1 cellular context compared by ENCODE assay signal in the genomic region with DNA sequence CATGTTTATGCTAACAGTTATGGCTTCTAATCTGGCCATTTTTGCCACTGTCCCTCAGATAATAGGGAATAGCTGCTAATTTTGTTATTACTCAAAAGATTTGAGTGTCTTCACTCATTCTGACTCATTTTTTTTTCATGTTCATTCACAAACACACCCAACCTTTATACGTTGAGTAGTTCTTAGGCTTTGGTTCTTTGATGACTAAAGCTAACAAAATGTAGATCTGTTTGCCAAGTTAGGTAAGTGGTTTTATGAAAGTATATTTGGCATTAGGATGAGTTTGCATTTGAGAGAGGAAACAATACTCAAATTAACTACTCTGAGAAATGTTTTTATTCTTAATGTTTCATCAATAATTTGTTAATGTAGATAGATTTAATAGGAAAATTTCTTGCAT.
TF ChIP-seq lines count a peak whose summit lies in the region.

No MANE protein-coding gene starts in this region.

TF ChIP-seq in HepG2, 621 proteins besides CTCF, POLR2A, EP300 and RAD21:
- 0 out of 2 replicates have a peak, but pooled peaks have one; percentile 14 for TF ChIP-seq FOXA3 (CRISPR knock-in tag; IDR thresholded peaks at IDR 0.05)
- TF ChIP-seq, protein P1, sequence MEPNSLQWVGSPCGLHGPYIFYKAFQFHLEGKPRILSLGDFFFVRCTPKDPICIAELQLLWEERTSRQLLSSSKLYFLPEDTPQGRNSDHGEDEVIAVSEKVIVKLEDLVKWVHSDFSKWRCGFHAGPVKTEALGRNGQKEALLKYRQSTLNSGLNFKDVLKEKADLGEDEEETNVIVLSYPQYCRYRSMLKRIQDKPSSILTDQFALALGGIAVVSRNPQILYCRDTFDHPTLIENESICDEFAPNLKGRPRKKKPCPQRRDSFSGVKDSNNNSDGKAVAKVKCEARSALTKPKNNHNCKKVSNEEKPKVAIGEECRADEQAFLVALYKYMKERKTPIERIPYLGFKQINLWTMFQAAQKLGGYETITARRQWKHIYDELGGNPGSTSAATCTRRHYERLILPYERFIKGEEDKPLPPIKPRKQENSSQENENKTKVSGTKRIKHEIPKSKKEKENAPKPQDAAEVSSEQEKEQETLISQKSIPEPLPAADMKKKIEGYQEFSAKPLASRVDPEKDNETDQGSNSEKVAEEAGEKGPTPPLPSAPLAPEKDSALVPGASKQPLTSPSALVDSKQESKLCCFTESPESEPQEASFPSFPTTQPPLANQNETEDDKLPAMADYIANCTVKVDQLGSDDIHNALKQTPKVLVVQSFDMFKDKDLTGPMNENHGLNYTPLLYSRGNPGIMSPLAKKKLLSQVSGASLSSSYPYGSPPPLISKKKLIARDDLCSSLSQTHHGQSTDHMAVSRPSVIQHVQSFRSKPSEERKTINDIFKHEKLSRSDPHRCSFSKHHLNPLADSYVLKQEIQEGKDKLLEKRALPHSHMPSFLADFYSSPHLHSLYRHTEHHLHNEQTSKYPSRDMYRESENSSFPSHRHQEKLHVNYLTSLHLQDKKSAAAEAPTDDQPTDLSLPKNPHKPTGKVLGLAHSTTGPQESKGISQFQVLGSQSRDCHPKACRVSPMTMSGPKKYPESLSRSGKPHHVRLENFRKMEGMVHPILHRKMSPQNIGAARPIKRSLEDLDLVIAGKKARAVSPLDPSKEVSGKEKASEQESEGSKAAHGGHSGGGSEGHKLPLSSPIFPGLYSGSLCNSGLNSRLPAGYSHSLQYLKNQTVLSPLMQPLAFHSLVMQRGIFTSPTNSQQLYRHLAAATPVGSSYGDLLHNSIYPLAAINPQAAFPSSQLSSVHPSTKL (CRISPR knock-in tag; IDR thresholded peaks at IDR 0.05): peak; percentile 26; the same call in 1 of the 2 replicates
- TF ChIP-seq, protein P2, sequence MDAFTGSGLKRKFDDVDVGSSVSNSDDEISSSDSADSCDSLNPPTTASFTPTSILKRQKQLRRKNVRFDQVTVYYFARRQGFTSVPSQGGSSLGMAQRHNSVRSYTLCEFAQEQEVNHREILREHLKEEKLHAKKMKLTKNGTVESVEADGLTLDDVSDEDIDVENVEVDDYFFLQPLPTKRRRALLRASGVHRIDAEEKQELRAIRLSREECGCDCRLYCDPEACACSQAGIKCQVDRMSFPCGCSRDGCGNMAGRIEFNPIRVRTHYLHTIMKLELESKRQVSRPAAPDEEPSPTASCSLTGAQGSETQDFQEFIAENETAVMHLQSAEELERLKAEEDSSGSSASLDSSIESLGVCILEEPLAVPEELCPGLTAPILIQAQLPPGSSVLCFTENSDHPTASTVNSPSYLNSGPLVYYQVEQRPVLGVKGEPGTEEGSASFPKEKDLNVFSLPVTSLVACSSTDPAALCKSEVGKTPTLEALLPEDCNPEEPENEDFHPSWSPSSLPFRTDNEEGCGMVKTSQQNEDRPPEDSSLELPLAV (CRISPR knock-in tag; conservative IDR thresholded peaks at IDR 0.05; ENCODE audit: low read depth): no peak
- 0 out of 2 replicates have a peak, but pooled peaks have one; percentile 19 for TF ChIP-seq SAP130 (CRISPR knock-in tag; IDR thresholded peaks at IDR 0.05; ENCODE audit: low read depth)
- no peak for TF ChIP-seq SMAD3 (CRISPR knock-in tag; IDR thresholded peaks at IDR 0.05)
- no peak for TF ChIP-seq SOX13 (IDR thresholded peaks at IDR 0.05)
- peak in 1 of 2 experiments; percentile 22; a peak in 1 of 4 replicates for TF ChIP-seq SOX13 (CRISPR knock-in tag; conservative IDR thresholded peaks at IDR 0.05 in 1 of 2, IDR thresholded peaks at IDR 0.05 in 1 of 2)
- no peak for TF ChIP-seq ZNF713 (CRISPR knock-in tag; IDR thresholded peaks at IDR 0.05)
- TF ChIP-seq, protein P3, sequence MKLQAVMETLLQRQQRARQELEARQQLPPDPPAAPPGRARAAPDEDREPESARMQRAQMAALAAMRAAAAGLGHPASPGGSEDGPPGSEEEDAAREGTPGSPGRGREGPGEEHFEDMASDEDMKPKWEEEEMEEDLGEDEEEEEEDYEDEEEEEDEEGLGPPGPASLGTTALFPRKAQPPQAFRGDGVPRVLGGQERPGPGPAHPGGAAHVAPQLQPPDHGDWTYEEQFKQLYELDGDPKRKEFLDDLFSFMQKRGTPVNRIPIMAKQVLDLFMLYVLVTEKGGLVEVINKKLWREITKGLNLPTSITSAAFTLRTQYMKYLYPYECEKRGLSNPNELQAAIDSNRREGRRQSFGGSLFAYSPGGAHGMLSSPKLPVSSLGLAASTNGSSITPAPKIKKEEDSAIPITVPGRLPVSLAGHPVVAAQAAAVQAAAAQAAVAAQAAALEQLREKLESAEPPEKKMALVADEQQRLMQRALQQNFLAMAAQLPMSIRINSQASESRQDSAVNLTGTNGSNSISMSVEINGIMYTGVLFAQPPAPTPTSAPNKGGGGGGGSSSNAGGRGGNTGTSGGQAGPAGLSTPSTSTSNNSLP (IDR thresholded peaks at IDR 0.05; ENCODE audit: low read depth, low read length): 0 out of 2 replicates have a peak, but pooled peaks have one; percentile 59
- no peak for TF ChIP-seq ZBTB8A (CRISPR knock-in tag; IDR thresholded peaks at IDR 0.05; ENCODE audit: borderline replicate concordance, low read depth)
- TF ChIP-seq TCF7 (IDR thresholded peaks at IDR 0.05; ENCODE audit: low read depth): 0 out of 2 replicates have a peak, but pooled peaks have one; percentile 9
- no peak for TF ChIP-seq KDM3A (CRISPR knock-in tag; IDR thresholded peaks at IDR 0.05; ENCODE audit: low read depth)
